Comparison of ENCODE assay signal across 9 cellular contexts in the genomic region with DNA sequence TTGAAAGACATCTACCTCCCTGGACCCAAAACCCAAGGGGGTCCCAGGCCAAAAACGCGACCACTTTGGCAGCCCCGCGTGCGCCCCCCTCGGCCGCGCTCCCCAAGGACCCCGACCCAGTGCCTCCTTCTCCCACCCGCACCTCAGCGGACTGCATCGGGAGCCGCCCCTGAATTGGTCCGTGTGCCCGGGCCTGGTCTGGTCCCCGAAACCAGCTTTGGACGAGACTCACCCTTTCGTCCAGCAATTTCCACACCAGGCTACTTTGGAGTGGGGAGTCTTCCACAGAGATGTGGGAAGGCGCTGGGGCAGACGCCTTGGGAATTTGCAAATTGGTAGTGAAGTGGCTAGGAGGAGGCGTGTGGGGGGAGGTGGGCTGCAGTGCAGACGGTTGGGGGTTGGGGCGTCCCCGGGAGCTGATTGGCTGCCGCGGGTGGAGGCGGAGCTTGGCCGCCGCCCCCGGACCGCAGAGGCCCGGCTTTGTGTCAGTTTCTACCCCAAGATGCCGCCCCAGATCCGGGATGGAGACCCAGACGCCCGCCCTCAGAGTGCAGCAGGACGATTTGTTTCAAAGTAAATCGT. TPM values are rescaled to one million over a fixed set of nuclear protein-coding genes. Genes with fewer than 3 reads are reported as not detected.
DNase-seq lines count a peak whose midpoint lies in the region; ATAC-seq and TF ChIP-seq lines count a peak whose summit lies in the region.
"Had no signal": no experiment of that assay in that cellular context is flagged by ENCODE, and none has a peak within 500 bp of the region (broad histone marks: within the 10 kb centered on the region; RNA-seq: fewer than 3 reads in every experiment).

No MANE protein-coding gene starts in this region.

- peaks cover 21% of the 10 kb centered on the region for H3K4me1 ChIP-seq in A673 (ENCODE audit: insufficient read depth, low read length, poor library complexity, severe bottlenecking)
- H3K4me1 ChIP-seq in thyroid gland, result peaks cover 10 to 15% of the 10 kb centered on the region in 2 donors

- ATAC-seq in GM18858 (IDR thresholded peaks at IDR 0.05; ENCODE audit: unreplicated experiment) (peak; percentile 77), HG02970 (IDR thresholded peaks at IDR 0.05; ENCODE audit: low FRiP score, unreplicated experiment) (peak; percentile 76)
- ATAC-seq: left colon had no signal

- H3K4me3 ChIP-seq in A673 (ENCODE audit: low read depth, low read length, poor library complexity, severe bottlenecking) (peak overlapping the region; percentile 80), epithelial cell of esophagus (ENCODE audit: low read length) (peak overlapping the region; percentile 62), thyroid gland (replicated peaks in 1 of 3) (peak overlapping the region; percentile 13 to 70 (median 32))

- peaks cover 16% of the 10 kb centered on the region for H3K36me3 Mint-ChIP-seq in mesothelial cell of epicardium

- TF ChIP-seq POLR2A in thyroid gland (IDR thresholded peaks at IDR 0.05), result peak in 1 of 2 donors; percentile 40

- no peak for TF ChIP-seq CTCF in A673 (conservative IDR thresholded peaks at IDR 0.05; ENCODE audit: low read depth, low read length)
- TF ChIP-seq CTCF in RWPE1 (conservative IDR thresholded peaks at IDR 0.05; ENCODE audit: low read depth), result no peak
- TF ChIP-seq CTCF in epithelial cell of esophagus (IDR thresholded peaks at IDR 0.05; ENCODE audit: insufficient read depth, low read depth, low read length, missing control alignments), result no peak
- TF ChIP-seq CTCF in mesothelial cell of epicardium (IDR thresholded peaks at IDR 0.05; ENCODE audit: unreplicated experiment), result no peak
- TF ChIP-seq CTCF in thyroid gland (IDR thresholded peaks at IDR 0.05), result no peak

- peak overlapping the region; percentile 93 for H3K4me3 Mint-ChIP-seq in mesothelial cell of epicardium

- H3K27me3 Mint-ChIP-seq in mesothelial cell of epicardium (ENCODE audit: low read depth), result no peaks in the 10 kb centered on the region

- H3K9me3 ChIP-seq in A673 (ENCODE audit: low read depth, low read length, poor library complexity, severe bottlenecking) (peaks cover 4% of the 10 kb centered on the region), thyroid gland (no peaks in the 10 kb centered on the region)

- H3K27me3 ChIP-seq in A673 (replicated peaks; ENCODE audit: insufficient read depth, low read depth, low read length, poor library complexity) (no peaks in the 10 kb centered on the region), thyroid gland (no peaks in the 10 kb centered on the region)

- H3K4me1 Mint-ChIP-seq in mesothelial cell of epicardium, result peaks cover 32% of the 10 kb centered on the region

- BruUV-seq in A673 (replicated peaks; lab: Mats Ljungman, UMichigan), result no TSS peak

- DNase-seq in A673 (ENCODE audit: low spot score), result peak; percentile 86
- DNase-seq in RWPE1 (ENCODE audit: low spot score), result peak; percentile 37
- peak; percentile 62 for DNase-seq in epithelial cell of esophagus (ENCODE audit: low read depth)
- DNase-seq in mesothelial cell of epicardium (ENCODE audit: low spot score in 2 of 2, unreplicated experiment in 2 of 2), result peak; percentile 58 to 81
- peak; percentile 80 to 87 for DNase-seq in thyroid gland
- DNase-seq in NCI-H2196 treated with DMSO at 0.1 percent for 48 hours (lab: John Stamatoyannopoulos, UW; ENCODE audit: unreplicated experiment), result no peak

- peaks cover 9% of the 10 kb centered on the region for H3K9me3 Mint-ChIP-seq in mesothelial cell of epicardium

- CTCF ChIA-PET in A673 (lab: Charles Lee) (no interaction called here), RWPE1 (lab: Yijun Ruan, JAX) (interaction anchor here (0.7 kb wide), 1 partner anchor 1825 kb away, joined by 3 read pairs; no protein-coding TSS in a partner anchor)

- POLR2A ChIA-PET in A673 (lab: Charles Lee; ENCODE audit: low non-redundant PET), result no interaction called here
- POLR2A ChIA-PET in RWPE1 (lab: Yijun Ruan, JAX; ENCODE audit: low non-redundant PET), result no interaction called here

- H3K36me3 ChIP-seq in A673 (ENCODE audit: insufficient read depth, low read length, poor library complexity, severe bottlenecking), result no peaks in the 10 kb centered on the region
- H3K36me3 ChIP-seq in thyroid gland, result no peaks in the 10 kb centered on the region

- intact Hi-C loops in A673 (cut with micrococcal nuclease; ENCODE audit: unreplicated experiment) (no loop called here), thyroid gland (cut with DNase I) (no loop called here)

- peak overlapping the region; percentile 82 for H3K27ac Mint-ChIP-seq in mesothelial cell of epicardium

- peak overlapping the region; percentile 61 for H3K27ac ChIP-seq in A673 (ENCODE audit: low read depth, low read length, poor library complexity, severe bottlenecking)
- H3K27ac ChIP-seq in RWPE1, result 0 out of 2 replicates have a peak overlapping the region, but pooled peaks have one; percentile 14
- peak overlapping the region; percentile 11 to 49 (median 44) for H3K27ac ChIP-seq in thyroid gland

- 2 to 3% methylated on average over 35 to 36 of the region's 38 CpGs for WGBS in thyroid gland, 2 donors

RNA-seq across cellular contexts. Expression of a gene that starts 16.9 kb away (rescaled TPM):
- 38.6 and 44.5 TPM in 2 replicates for total RNA-seq in A673 (2021)
- total RNA-seq in mesothelial cell of epicardium, result 101 to 105 TPM (median 103 TPM) in 3 replicates
- total RNA-seq in thyroid gland, result 10 to 100 TPM; 55.2 to 70.0 (median 58.8) TPM

RNA-seq across cellular contexts. Expression of a gene that starts 50.0 kb away (rescaled TPM):
- total RNA-seq in A673 (2021) (not detected in 2 replicates), mesothelial cell of epicardium (not detected in 3 replicates), thyroid gland (not detected)
- total RNA-seq: left colon had no signal
